20 cellular contexts compared by ENCODE assay signal in genomic region chr14:59037086-59037485, GRCh38.
A peak's percentile ranks its signal among the peaks of the same experiment; 100 is the strongest.
DNase-seq lines count a peak whose midpoint lies in the region; ATAC-seq, FAIRE-seq and TF ChIP-seq lines count a peak whose summit lies in the region.
"Had no signal": no experiment of that assay in that cellular context is flagged by ENCODE, and none has a peak within 500 bp of the region (broad histone marks: within the 10 kb centered on the region; RNA-seq: fewer than 3 reads in every experiment).

No MANE protein-coding gene starts in this region.

- no peaks in the 10 kb centered on the region for H3F3A ChIP-seq in GM23248 (ENCODE audit: insufficient read depth)

- FAIRE-seq in bronchial epithelial cell (lab: Jason Lieb, UNC): no peak
- FAIRE-seq: D721Med, GM12878, GM19239, H54, HepG2 had no signal

- WGBS in GM23248 (ENCODE audit: low coverage in 1 of 2, low lambda C conversion rate in 2 of 2, missing lambda C conversion rate in 2 of 2), 2 experiments: 72 to 75% methylated on average over 3 of the region's 3 CpGs

- no peak overlapping the region for H3K9ac ChIP-seq in GM23248

- H3K27me3 ChIP-seq in GM23248 (replicated peaks; ENCODE audit: insufficient read depth): no peaks in the 10 kb centered on the region
- no peaks in the 10 kb centered on the region for H3K27me3 ChIP-seq in bronchial epithelial cell (ENCODE audit: control insufficient read depth, insufficient read depth, low read length)

- DNase-seq in AG10803 (ENCODE audit: low read depth): peak; percentile 9
- peak; percentile 9 for DNase-seq in GM23248
- DNase-seq in bronchial epithelial cell (ENCODE audit: low read depth): peak; percentile 65
- peak; percentile 5 for DNase-seq in fibroblast of mammary gland (ENCODE audit: low read depth)
- DNase-seq in inferior parietal cortex (ENCODE audit: extremely low spot score): no peak
- no peak for DNase-seq in germinal center (ENCODE audit: low spot score)
- no peak for DNase-seq in caudate nucleus (lab: John Stamatoyannopoulos, UW)
- DNase-seq: Caco-2; CD4-positive, alpha-beta T cell; GF-D8; HCEC 1CT; KBM-7 had no signal

- H3K9me3 ChIP-seq in GM23248 (ENCODE audit: low read depth): no peaks in the 10 kb centered on the region
- H3K9me3 ChIP-seq: Caco-2 had no signal

- no peak overlapping the region for H3K27ac ChIP-seq in GM23248
- H3K27ac ChIP-seq in caudate nucleus (ENCODE audit: low read depth, low read length): no peak overlapping the region
- H3K27ac ChIP-seq: C4-2B had no signal

- H2AFZ ChIP-seq in GM23248: no peak overlapping the region
- H2AFZ ChIP-seq: GM23338 had no signal

- no peak overlapping the region for H3K4me2 ChIP-seq in GM23248 (ENCODE audit: unreplicated experiment)
- H3K4me2 ChIP-seq: GM23338 had no signal

- in situ Hi-C loops in GM23248 (cut with MboI): loop anchor here (10.0 kb wide), 1 partner anchor 408 kb away; no protein-coding TSS in a partner anchor

- no peaks in the 10 kb centered on the region for H3K79me2 ChIP-seq in GM23248 (ENCODE audit: insufficient read depth)

- H3K4me1 ChIP-seq in GM23248 (ENCODE audit: insufficient read depth): peaks cover 5% of the 10 kb centered on the region; the same call in 1 of the 2 replicates
- H3K4me1 ChIP-seq: Caco-2 had no signal

- H3K36me3 ChIP-seq in GM23248 (ENCODE audit: low read depth) (no peaks in the 10 kb centered on the region), bronchial epithelial cell (ENCODE audit: control insufficient read depth, insufficient read depth, low read length) (no peaks in the 10 kb centered on the region)

- H3K4me3 ChIP-seq in AG10803 (ENCODE audit: low read length): no peak overlapping the region
- H3K4me3 ChIP-seq in GM23248: no peak overlapping the region
- H3K4me3 ChIP-seq in bronchial epithelial cell (ENCODE audit: low read depth, low read length): no peak overlapping the region
- no peak overlapping the region for H3K4me3 ChIP-seq in fibroblast of mammary gland (ENCODE audit: control insufficient read depth, low read depth, low read length)
- H3K4me3 ChIP-seq: GM12878, GM23338 had no signal

- H4K20me1 ChIP-seq in GM23248 (ENCODE audit: insufficient read depth): no peaks in the 10 kb centered on the region

- TF ChIP-seq CTCF in AG10803 (conservative IDR thresholded peaks at IDR 0.05; ENCODE audit: low read length): no peak
- TF ChIP-seq CTCF in bronchial epithelial cell (IDR thresholded peaks at IDR 0.05; ENCODE audit: insufficient read depth, low read length, severe bottlenecking): no peak
- no peak for TF ChIP-seq CTCF in fibroblast of mammary gland (conservative IDR thresholded peaks at IDR 0.05; ENCODE audit: control insufficient read depth, insufficient read depth, low read depth, low read length)

- H3K9me2 ChIP-seq in GM23248 (ENCODE audit: insufficient read depth): no peaks in the 10 kb centered on the region

- no peak for ATAC-seq in GM21717 (IDR thresholded peaks at IDR 0.05; ENCODE audit: unreplicated experiment)
- ATAC-seq: GM12878, GM23338, HepG2 had no signal

Comparison
In these comparisons a context has a peak if more than half of its experiments do, and no peak if none do; other contexts are left out.
1. DNase-seq: peak in AG10803 (single experiment), GM23248 (single experiment), bronchial epithelial cell (single experiment) and fibroblast of mammary gland (single experiment); none in inferior parietal cortex (single experiment), germinal center (single experiment) and caudate nucleus (0 of 61).